13 cellular contexts compared by ENCODE assay signal in the genomic region with DNA sequence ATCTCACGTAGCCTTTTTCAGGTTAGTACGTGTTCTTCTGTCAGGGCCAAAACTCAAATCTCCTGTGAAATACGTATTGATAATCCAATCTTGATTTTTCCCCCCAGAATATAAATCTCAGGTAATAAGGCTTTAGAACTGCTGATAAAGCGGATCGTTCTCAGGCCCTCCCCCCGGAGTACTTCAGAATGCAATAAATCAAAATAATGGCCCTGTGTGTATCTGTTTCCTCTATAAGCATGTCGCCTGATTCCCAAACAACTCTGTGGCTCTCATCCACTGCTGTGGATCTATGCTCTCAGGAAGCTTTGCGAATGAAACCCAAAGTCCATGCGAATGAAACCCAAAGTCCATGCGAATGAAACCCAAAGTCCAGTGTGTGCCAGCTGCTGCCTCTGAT. TPM values are rescaled to one million over a fixed set of nuclear protein-coding genes. Genes with fewer than 3 reads are reported as not detected.
DNase-seq lines count a peak whose midpoint lies in the region; ATAC-seq lines count a peak whose summit lies in the region.
"Had no signal": no experiment of that assay in that cellular context is flagged by ENCODE, and none has a peak within 500 bp of the region (broad histone marks: within the 10 kb centered on the region; RNA-seq: fewer than 3 reads in every experiment).

No MANE protein-coding gene starts in this region.

- H3K27me3 Mint-ChIP-seq in activated CD8-positive, alpha-beta memory T cell treated with anti-CD3 and anti-CD28 coated beads, Interleukin-2, amount 10 ng/mL, durations not matched to agents 7 days and 5 days: no peaks in the 10 kb centered on the region

- H3K4me3 ChIP-seq in SK-N-MC: peak overlapping the region; percentile 30; the same call in 1 of the 2 replicates
- no peak overlapping the region for H3K4me3 ChIP-seq in skin epidermis

- H3K27ac Mint-ChIP-seq in activated CD8-positive, alpha-beta memory T cell treated with anti-CD3 and anti-CD28 coated beads, Interleukin-2, amount 10 ng/mL, durations not matched to agents 7 days and 5 days: no peak overlapping the region

- no peaks in the 10 kb centered on the region for H3K9me3 ChIP-seq in SK-N-MC (ENCODE audit: low read depth, low read length)
- H3K9me3 ChIP-seq: SK-N-SH had no signal

- no peaks in the 10 kb centered on the region for H3K36me3 ChIP-seq in SK-N-MC (ENCODE audit: insufficient read depth, low read length)

- no peak overlapping the region for H3K4me3 Mint-ChIP-seq in activated CD8-positive, alpha-beta memory T cell treated with anti-CD3 and anti-CD28 coated beads, Interleukin-2, amount 10 ng/mL, durations not matched to agents 7 days and 5 days

- H3K9ac ChIP-seq in SK-N-MC (ENCODE audit: insufficient read length): no peak overlapping the region
- H3K9ac ChIP-seq: SK-N-SH had no signal

- H3K36me3 Mint-ChIP-seq in activated CD8-positive, alpha-beta memory T cell treated with anti-CD3 and anti-CD28 coated beads, Interleukin-2, amount 10 ng/mL, durations not matched to agents 7 days and 5 days: no peaks in the 10 kb centered on the region

- peaks cover 5% of the 10 kb centered on the region for H3K4me1 Mint-ChIP-seq in activated CD8-positive, alpha-beta memory T cell treated with anti-CD3 and anti-CD28 coated beads, Interleukin-2, amount 10 ng/mL, durations not matched to agents 7 days and 5 days

- H3K27ac ChIP-seq in SK-N-MC (0 out of 2 replicates have a peak overlapping the region, but pooled peaks have one; percentile 36), skin epidermis (peak overlapping the region in 18 of 21 experiments; percentile 3 to 90 (median 64))

- CTCF ChIA-PET in activated CD8-positive, alpha-beta memory T cell treated with anti-CD3 and anti-CD28 coated beads, Interleukin-2, amount 10 ng/mL, durations not matched to agents 7 days and 5 days (lab: Charles Lee): interaction anchor here (1.7 kb wide), 1 partner anchor 8 kb away, joined by 9 read pairs; no protein-coding TSS in a partner anchor

- ATAC-seq in activated CD8-positive, alpha-beta memory T cell treated with anti-CD3 and anti-CD28 coated beads, Interleukin-2, amount 10 ng/mL, durations not matched to agents 7 days and 5 days: no peak
- ATAC-seq: HCT116 had no signal

- no peaks in the 10 kb centered on the region for H3K9me3 Mint-ChIP-seq in activated CD8-positive, alpha-beta memory T cell treated with anti-CD3 and anti-CD28 coated beads, Interleukin-2, amount 10 ng/mL, durations not matched to agents 7 days and 5 days (ENCODE audit: low read depth)

- DNase-seq in activated CD8-positive, alpha-beta memory T cell treated with anti-CD3 and anti-CD28 coated beads, Interleukin-2, amount 10 ng/mL, durations not matched to agents 7 days and 5 days: peak; percentile 8
- no peak for DNase-seq in activated CD8-positive, alpha-beta memory T cell treated with anti-CD3 and anti-CD28 coated beads for 24 hours
- DNase-seq in SK-N-MC (ENCODE audit: low read depth, low spot score): no peak
- DNase-seq in left kidney (ENCODE audit: low read depth, low spot score): peak; percentile 88
- DNase-seq in SW480 (ENCODE audit: low spot score): no peak
- no peak for DNase-seq in NCI-H748 (lab: John Stamatoyannopoulos, UW; ENCODE audit: unreplicated experiment)
- no peak for DNase-seq in NCI-H1105 treated with DMSO at 0.1 percent for 48 hours (lab: John Stamatoyannopoulos, UW)
- DNase-seq: MV-4-11, NCI-H1436 treated with DMSO at 0.1 percent for 48 hours, NCI-H2081 treated with DMSO at 0.1 percent for 48 hours, SK-N-SH had no signal

RNA-seq across cellular contexts. Expression of gene IMPA2, which starts 49.4 kb away (rescaled TPM):
- total RNA-seq in activated CD8-positive, alpha-beta memory T cell treated with anti-CD3 and anti-CD28 coated beads, Interleukin-2, amount 10 ng/mL, durations not matched to agents 7 days and 5 days: 10 to 100 TPM; 14.1 to 19.1 TPM

Comparison
In these comparisons a context has a peak if more than half of its experiments do, and no peak if none do; other contexts are left out.
1. DNase-seq: peak in activated CD8-positive, alpha-beta memory T cell treated with anti-CD3 and anti-CD28 coated beads, Interleukin-2, amount 10 ng/mL, durations not matched to agents 7 days and 5 days (single experiment) and left kidney (single experiment); none in activated CD8-positive, alpha-beta memory T cell treated with anti-CD3 and anti-CD28 coated beads for 24 hours (single experiment), SK-N-MC (single experiment), SW480 (single experiment), NCI-H748 (single experiment) and NCI-H1105 treated with DMSO at 0.1 percent for 48 hours (single experiment).